In genomic region chr21:25639167-25639921, GRCh38 we compare ENCODE assay signal across 8 cellular contexts. TPM values are rescaled to one million over a fixed set of nuclear protein-coding genes. Genes with fewer than 3 reads are reported as not detected.
DNase-seq lines count a peak whose midpoint lies in the region; ATAC-seq and TF ChIP-seq lines count a peak whose summit lies in the region.

TSS of gene JAM2 (plus strand) at chr21:25639258. CDS start at chr21:25639822, 564 bp downstream.

- TF ChIP-seq CTCF in right atrium auricular region (IDR thresholded peaks at IDR 0.05): peak; percentile 34 to 69
- no peak; the same call in 1 of the 2 replicates for TF ChIP-seq CTCF in RWPE1 (conservative IDR thresholded peaks at IDR 0.05; ENCODE audit: low read depth)

- POLR2A ChIA-PET in RWPE1 (lab: Yijun Ruan, JAX; ENCODE audit: low non-redundant PET): no interaction called here

- ATAC-seq in GM18867 (IDR thresholded peaks at IDR 0.05; ENCODE audit: unreplicated experiment): peak; percentile 76
- peak; percentile 67 for ATAC-seq in HG03066 (IDR thresholded peaks at IDR 0.05; ENCODE audit: low read depth, unreplicated experiment)

- H3K36me3 ChIP-seq in ACC112 (ENCODE audit: insufficient read depth, low read length) (no peaks in the 10 kb centered on the region), SJCRH30 (0 out of 2 replicates have a peak, but pooled peaks cover 2% of the 10 kb centered on the region), adipocyte (ENCODE audit: control insufficient read depth, insufficient read depth, low read length, severe bottlenecking) (no peaks in the 10 kb centered on the region), right atrium auricular region (no peaks in the 10 kb centered on the region)

- H3K4me1 ChIP-seq in ACC112 (ENCODE audit: control insufficient read depth, insufficient read depth, low read length, unreplicated experiment): no peaks in the 10 kb centered on the region
- H3K4me1 ChIP-seq in SJCRH30: peaks cover 5% of the 10 kb centered on the region; the same call in 1 of the 2 replicates
- H3K4me1 ChIP-seq in adipocyte (ENCODE audit: control insufficient read depth, insufficient read depth, low read length): peaks cover 6% of the 10 kb centered on the region
- peaks cover 0 to 16% of the 10 kb centered on the region in 2 donors for H3K4me1 ChIP-seq in right atrium auricular region

- H3K9ac ChIP-seq in adipocyte (ENCODE audit: low read length): peak within 1 kb of the TSS; percentile 39

- H3K27ac ChIP-seq in ACC112 (ENCODE audit: low read depth, low read length): no peak within 1 kb of the TSS
- H3K27ac ChIP-seq in SJCRH30: peak within 1 kb of the TSS; percentile 91
- H3K27ac ChIP-seq in right atrium auricular region: peak within 1 kb of the TSS; percentile 81 to 90
- no peak within 1 kb of the TSS for H3K27ac ChIP-seq in RWPE1

- H3K9me3 ChIP-seq in SJCRH30 (replicated peaks) (no peaks in the 10 kb centered on the region), adipocyte (ENCODE audit: control insufficient read depth, low read length) (no peaks in the 10 kb centered on the region), right atrium auricular region (no peaks in the 10 kb centered on the region)

- no peaks in the 10 kb centered on the region for H3K79me2 ChIP-seq in ACC112 (ENCODE audit: control insufficient read depth, insufficient read depth, low read length, unreplicated experiment)

- H3K4me3 ChIP-seq in ACC112 (ENCODE audit: low read depth, low read length) (peak within 1 kb of the TSS; percentile 76), SJCRH30 (peak within 1 kb of the TSS; percentile 82), adipocyte (ENCODE audit: low read length) (peak within 1 kb of the TSS; percentile 84), right atrium auricular region (peak within 1 kb of the TSS; percentile 68 to 85)

- DNase-seq in SJCRH30 (peak; percentile 85 to 86), adipocyte (ENCODE audit: low read depth) (peak; percentile 82), right atrium auricular region (ENCODE audit: low spot score) (no peak), putamen (ENCODE audit: low spot score) (peak; percentile 33), RWPE1 (ENCODE audit: low spot score) (no peak)

- CTCF ChIA-PET in RWPE1 (lab: Yijun Ruan, JAX): interaction anchor here (0.6 kb wide), 1 partner anchor 147 kb away, joined by 3 read pairs; no protein-coding TSS in a partner anchor

- peaks cover 45% of the 10 kb centered on the region for H3K27me3 ChIP-seq in ACC112 (ENCODE audit: insufficient read depth, low read length)
- H3K27me3 ChIP-seq in SJCRH30: no peaks in the 10 kb centered on the region
- H3K27me3 ChIP-seq in adipocyte (replicated peaks; ENCODE audit: control insufficient read depth, insufficient read depth, low read length): no peaks in the 10 kb centered on the region
- no peaks in the 10 kb centered on the region for H3K27me3 ChIP-seq in right atrium auricular region

- peak within 1 kb of the TSS; percentile 90 for H2AFZ ChIP-seq in ACC112 (ENCODE audit: low read length, unreplicated experiment)

RNA-seq across cellular contexts. Expression of gene JAM2, which starts in this region (rescaled TPM):
- 15.3 and 17.6 TPM in 2 replicates for total RNA-seq in SJCRH30 (2014; rRNA removed; shearing (Covaris generic))
- total RNA-seq in right atrium auricular region: 10 to 100 TPM; 12.3 to 15.6 TPM

Comparison
In these comparisons a context has a peak if more than half of its experiments do, and no peak if none do; other contexts are left out.
1. H3K27ac ChIP-seq: peak in SJCRH30 (single experiment) and right atrium auricular region (2 of 2); none in ACC112 (single experiment) and RWPE1 (single experiment).
2. DNase-seq: peak in SJCRH30 (2 of 2), adipocyte (single experiment) and putamen (single experiment); none in right atrium auricular region (single experiment) and RWPE1 (single experiment).
3. Peak in every context shown above with its lines, with median percentiles within 50 percentile points of each other: H3K4me3 ChIP-seq.